Comparison of ENCODE assay signal across 1 cellular context in genomic region chr20:64064145-64064698, GRCh38.
TF ChIP-seq lines count a peak whose summit lies in the region.

No MANE protein-coding gene starts in this region.

TF ChIP-seq in HepG2, 621 proteins besides CTCF, POLR2A, EP300 and RAD21 (continued from another document and continues in another):
- TF ChIP-seq, protein P1, sequence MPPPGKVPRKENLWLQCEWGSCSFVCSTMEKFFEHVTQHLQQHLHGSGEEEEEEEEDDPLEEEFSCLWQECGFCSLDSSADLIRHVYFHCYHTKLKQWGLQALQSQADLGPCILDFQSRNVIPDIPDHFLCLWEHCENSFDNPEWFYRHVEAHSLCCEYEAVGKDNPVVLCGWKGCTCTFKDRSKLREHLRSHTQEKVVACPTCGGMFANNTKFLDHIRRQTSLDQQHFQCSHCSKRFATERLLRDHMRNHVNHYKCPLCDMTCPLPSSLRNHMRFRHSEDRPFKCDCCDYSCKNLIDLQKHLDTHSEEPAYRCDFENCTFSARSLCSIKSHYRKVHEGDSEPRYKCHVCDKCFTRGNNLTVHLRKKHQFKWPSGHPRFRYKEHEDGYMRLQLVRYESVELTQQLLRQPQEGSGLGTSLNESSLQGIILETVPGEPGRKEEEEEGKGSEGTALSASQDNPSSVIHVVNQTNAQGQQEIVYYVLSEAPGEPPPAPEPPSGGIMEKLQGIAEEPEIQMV (CRISPR knock-in tag; IDR thresholded peaks at IDR 0.05; ENCODE audit: low read depth) = 0 out of 2 replicates have a peak, but pooled peaks have one; percentile 69
- TF ChIP-seq ZNF576 (CRISPR knock-in tag; IDR thresholded peaks at IDR 0.05) (no peak), U2AF2 (IDR thresholded peaks at IDR 0.05; ENCODE audit: low read depth, low read length) (no peak), MATR3 (CRISPR knock-in tag; IDR thresholded peaks at IDR 0.05) (no peak), BHLHE40 (IDR thresholded peaks at IDR 0.05; ENCODE audit: low read length) (peak; percentile 71; the same call in 1 of the 2 replicates), NFYB (CRISPR knock-in tag; IDR thresholded peaks at IDR 0.05) (no peak), ZNF724P (CRISPR knock-in tag; IDR thresholded peaks at IDR 0.05; ENCODE audit: borderline replicate concordance) (no peak), ZIK1 (CRISPR knock-in tag; IDR thresholded peaks at IDR 0.05; ENCODE audit: borderline replicate concordance, low read depth) (no peak), ZNF549 (CRISPR knock-in tag; IDR thresholded peaks at IDR 0.05) (no peak), HMG20B (CRISPR knock-in tag; conservative IDR thresholded peaks at IDR 0.05) (no peak), ZNF281 (CRISPR knock-in tag; IDR thresholded peaks at IDR 0.05; ENCODE audit: borderline replicate concordance) (no peak), ZNF761 (CRISPR knock-in tag; conservative IDR thresholded peaks at IDR 0.05) (no peak; the same call in 1 of the 2 replicates), HDAC1 (CRISPR knock-in tag; IDR thresholded peaks at IDR 0.05) (peak; percentile 54; the same call in 1 of the 2 replicates), ZNF276 (CRISPR knock-in tag; IDR thresholded peaks at IDR 0.05; ENCODE audit: low read depth) (no peak), ZNF460 (CRISPR knock-in tag; IDR thresholded peaks at IDR 0.05; ENCODE audit: borderline replicate concordance) (no peak), KDM1A (CRISPR knock-in tag; IDR thresholded peaks at IDR 0.05) (no peak), SP140L (CRISPR knock-in tag; IDR thresholded peaks at IDR 0.05; ENCODE audit: borderline replicate concordance) (no peak), GFI1 (CRISPR knock-in tag; IDR thresholded peaks at IDR 0.05; ENCODE audit: borderline replicate concordance) (no peak), ERF (CRISPR knock-in tag; IDR thresholded peaks at IDR 0.05) (no peak), TBP (CRISPR knock-in tag; IDR thresholded peaks at IDR 0.05) (no peak), ZNF207 (IDR thresholded peaks at IDR 0.05; ENCODE audit: borderline replicate concordance) (no peak), ZNF570 (CRISPR knock-in tag; IDR thresholded peaks at IDR 0.05; ENCODE audit: borderline replicate concordance) (no peak), MEIS1 (CRISPR knock-in tag; IDR thresholded peaks at IDR 0.05; ENCODE audit: borderline replicate concordance) (no peak), ZKSCAN8 (CRISPR knock-in tag; IDR thresholded peaks at IDR 0.05; ENCODE audit: borderline replicate concordance) (no peak), GTF3A (CRISPR knock-in tag; conservative IDR thresholded peaks at IDR 0.05) (peak; percentile 95), EED (CRISPR knock-in tag; IDR thresholded peaks at IDR 0.05) (peak; percentile 62; the same call in 1 of the 2 replicates), LRRFIP1 (CRISPR knock-in tag; conservative IDR thresholded peaks at IDR 0.05) (no peak), SOX13 (IDR thresholded peaks at IDR 0.05) (no peak), SOX13 (CRISPR knock-in tag; conservative IDR thresholded peaks at IDR 0.05 in 1 of 2, IDR thresholded peaks at IDR 0.05 in 1 of 2) (no peak)
- TF ChIP-seq, protein P2, sequence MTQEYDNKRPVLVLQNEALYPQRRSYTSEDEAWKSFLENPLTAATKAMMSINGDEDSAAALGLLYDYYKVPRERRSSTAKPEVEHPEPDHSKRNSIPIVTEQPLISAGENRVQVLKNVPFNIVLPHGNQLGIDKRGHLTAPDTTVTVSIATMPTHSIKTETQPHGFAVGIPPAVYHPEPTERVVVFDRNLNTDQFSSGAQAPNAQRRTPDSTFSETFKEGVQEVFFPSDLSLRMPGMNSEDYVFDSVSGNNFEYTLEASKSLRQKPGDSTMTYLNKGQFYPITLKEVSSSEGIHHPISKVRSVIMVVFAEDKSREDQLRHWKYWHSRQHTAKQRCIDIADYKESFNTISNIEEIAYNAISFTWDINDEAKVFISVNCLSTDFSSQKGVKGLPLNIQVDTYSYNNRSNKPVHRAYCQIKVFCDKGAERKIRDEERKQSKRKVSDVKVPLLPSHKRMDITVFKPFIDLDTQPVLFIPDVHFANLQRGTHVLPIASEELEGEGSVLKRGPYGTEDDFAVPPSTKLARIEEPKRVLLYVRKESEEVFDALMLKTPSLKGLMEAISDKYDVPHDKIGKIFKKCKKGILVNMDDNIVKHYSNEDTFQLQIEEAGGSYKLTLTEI (CRISPR knock-in tag; conservative IDR thresholded peaks at IDR 0.05) = no peak
- TF ChIP-seq, protein P3, sequence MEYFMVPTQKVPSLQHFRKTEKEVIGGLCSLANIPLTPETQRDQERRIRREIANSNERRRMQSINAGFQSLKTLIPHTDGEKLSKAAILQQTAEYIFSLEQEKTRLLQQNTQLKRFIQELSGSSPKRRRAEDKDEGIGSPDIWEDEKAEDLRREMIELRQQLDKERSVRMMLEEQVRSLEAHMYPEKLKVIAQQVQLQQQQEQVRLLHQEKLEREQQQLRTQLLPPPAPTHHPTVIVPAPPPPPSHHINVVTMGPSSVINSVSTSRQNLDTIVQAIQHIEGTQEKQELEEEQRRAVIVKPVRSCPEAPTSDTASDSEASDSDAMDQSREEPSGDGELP (IDR thresholded peaks at IDR 0.05; ENCODE audit: borderline replicate concordance, low read depth) = peak; percentile 56; the same call in 1 of the 2 replicates
- TF ChIP-seq, protein P4, sequence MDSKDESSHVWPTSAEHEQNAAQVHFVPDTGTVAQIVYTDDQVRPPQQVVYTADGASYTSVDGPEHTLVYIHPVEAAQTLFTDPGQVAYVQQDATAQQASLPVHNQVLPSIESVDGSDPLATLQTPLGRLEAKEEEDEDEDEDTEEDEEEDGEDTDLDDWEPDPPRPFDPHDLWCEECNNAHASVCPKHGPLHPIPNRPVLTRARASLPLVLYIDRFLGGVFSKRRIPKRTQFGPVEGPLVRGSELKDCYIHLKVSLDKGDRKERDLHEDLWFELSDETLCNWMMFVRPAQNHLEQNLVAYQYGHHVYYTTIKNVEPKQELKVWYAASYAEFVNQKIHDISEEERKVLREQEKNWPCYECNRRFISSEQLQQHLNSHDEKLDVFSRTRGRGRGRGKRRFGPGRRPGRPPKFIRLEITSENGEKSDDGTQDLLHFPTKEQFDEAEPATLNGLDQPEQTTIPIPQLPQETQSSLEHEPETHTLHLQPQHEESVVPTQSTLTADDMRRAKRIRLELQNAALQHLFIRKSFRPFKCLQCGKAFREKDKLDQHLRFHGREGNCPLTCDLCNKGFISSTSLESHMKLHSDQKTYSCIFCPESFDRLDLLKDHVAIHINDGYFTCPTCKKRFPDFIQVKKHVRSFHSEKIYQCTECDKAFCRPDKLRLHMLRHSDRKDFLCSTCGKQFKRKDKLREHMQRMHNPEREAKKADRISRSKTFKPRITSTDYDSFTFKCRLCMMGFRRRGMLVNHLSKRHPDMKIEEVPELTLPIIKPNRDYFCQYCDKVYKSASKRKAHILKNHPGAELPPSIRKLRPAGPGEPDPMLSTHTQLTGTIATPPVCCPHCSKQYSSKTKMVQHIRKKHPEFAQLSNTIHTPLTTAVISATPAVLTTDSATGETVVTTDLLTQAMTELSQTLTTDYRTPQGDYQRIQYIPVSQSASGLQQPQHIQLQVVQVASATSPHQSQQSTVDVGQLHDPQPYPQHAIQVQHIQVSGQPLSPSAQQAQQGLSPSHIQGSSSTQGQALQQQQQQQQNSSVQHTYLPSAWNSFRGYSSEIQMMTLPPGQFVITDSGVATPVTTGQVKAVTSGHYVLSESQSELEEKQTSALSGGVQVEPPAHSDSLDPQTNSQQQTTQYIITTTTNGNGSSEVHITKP (CRISPR knock-in tag; IDR thresholded peaks at IDR 0.05; ENCODE audit: low read depth) = no peak
- TF ChIP-seq, protein P5, sequence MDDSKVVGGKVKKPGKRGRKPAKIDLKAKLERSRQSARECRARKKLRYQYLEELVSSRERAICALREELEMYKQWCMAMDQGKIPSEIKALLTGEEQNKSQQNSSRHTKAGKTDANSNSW (CRISPR knock-in tag; IDR thresholded peaks at IDR 0.05; ENCODE audit: borderline replicate concordance) = no peak
- TF ChIP-seq, protein P6, sequence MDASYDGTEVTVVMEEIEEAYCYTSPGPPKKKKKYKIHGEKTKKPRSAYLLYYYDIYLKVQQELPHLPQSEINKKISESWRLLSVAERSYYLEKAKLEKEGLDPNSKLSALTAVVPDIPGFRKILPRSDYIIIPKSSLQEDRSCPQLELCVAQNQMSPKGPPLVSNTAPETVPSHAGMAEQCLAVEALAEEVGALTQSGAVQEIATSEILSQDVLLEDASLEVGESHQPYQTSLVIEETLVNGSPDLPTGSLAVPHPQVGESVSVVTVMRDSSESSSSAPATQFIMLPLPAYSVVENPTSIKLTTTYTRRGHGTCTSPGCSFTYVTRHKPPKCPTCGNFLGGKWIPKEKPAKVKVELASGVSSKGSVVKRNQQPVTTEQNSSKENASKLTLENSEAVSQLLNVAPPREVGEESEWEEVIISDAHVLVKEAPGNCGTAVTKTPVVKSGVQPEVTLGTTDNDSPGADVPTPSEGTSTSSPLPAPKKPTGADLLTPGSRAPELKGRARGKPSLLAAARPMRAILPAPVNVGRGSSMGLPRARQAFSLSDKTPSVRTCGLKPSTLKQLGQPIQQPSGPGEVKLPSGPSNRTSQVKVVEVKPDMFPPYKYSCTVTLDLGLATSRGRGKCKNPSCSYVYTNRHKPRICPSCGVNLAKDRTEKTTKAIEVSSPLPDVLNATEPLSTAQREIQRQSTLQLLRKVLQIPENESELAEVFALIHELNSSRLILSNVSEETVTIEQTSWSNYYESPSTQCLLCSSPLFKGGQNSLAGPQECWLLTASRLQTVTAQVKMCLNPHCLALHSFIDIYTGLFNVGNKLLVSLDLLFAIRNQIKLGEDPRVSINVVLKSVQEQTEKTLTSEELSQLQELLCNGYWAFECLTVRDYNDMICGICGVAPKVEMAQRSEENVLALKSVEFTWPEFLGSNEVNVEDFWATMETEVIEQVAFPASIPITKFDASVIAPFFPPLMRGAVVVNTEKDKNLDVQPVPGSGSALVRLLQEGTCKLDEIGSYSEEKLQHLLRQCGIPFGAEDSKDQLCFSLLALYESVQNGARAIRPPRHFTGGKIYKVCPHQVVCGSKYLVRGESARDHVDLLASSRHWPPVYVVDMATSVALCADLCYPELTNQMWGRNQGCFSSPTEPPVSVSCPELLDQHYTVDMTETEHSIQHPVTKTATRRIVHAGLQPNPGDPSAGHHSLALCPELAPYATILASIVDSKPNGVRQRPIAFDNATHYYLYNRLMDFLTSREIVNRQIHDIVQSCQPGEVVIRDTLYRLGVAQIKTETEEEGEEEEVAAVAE (CRISPR knock-in tag; IDR thresholded peaks at IDR 0.05; ENCODE audit: borderline replicate concordance) = no peak
